Comparison of ENCODE assay signal across 11 cellular contexts in genomic region chr4:24988776-24989175, GRCh38. TPM values are rescaled to one million over a fixed set of nuclear protein-coding genes. Genes with fewer than 3 reads are reported as not detected.
DNase-seq lines count a peak whose midpoint lies in the region; ATAC-seq and TF ChIP-seq lines count a peak whose summit lies in the region.
"Had no signal": no experiment of that assay in that cellular context is flagged by ENCODE, and none has a peak within 500 bp of the region (broad histone marks: within the 10 kb centered on the region; RNA-seq: fewer than 3 reads in every experiment).

No MANE protein-coding gene starts in this region.

- no peaks in the 10 kb centered on the region for H3F3A ChIP-seq in PC-9 (ENCODE audit: insufficient read depth, low read depth)
- no peaks in the 10 kb centered on the region for H3F3A ChIP-seq in smooth muscle cell (ENCODE audit: low read depth)

- no peak overlapping the region for H3K4me3 ChIP-seq in PC-9
- H3K4me3 ChIP-seq in smooth muscle cell = no peak overlapping the region
- H3K4me3 ChIP-seq: BLaER1 treated with 17β-estradiol and CSF1 and Interleukin-3, amounts not matched to agents 10 nM and 100 nM had no signal

- H3K79me2 ChIP-seq in PC-9 (ENCODE audit: low read depth) = no peaks in the 10 kb centered on the region
- H3K79me2 ChIP-seq in smooth muscle cell (ENCODE audit: low read depth) = no peaks in the 10 kb centered on the region

- H3K27me3 Mint-ChIP-seq in natural killer cell treated with Interleukin-12 subunit alpha and Interleukin-12 subunit beta and Interleukin-15 and Interleukin-18, amount 100 ng/mL, for 72 hours = peaks cover 0 to 3% of the 10 kb centered on the region in 2 donors

- 47% methylated on average over 1 of the region's 1 CpG for WGBS in smooth muscle cell (ENCODE audit: low lambda C conversion rate)

- H3K9me2 ChIP-seq in PC-9 (ENCODE audit: insufficient read depth) = no peaks in the 10 kb centered on the region

- POLR2A ChIA-PET in PC-9 (lab: Charles Lee; ENCODE audit: unreplicated experiment) = no interaction called here

- no peaks in the 10 kb centered on the region for H3K36me3 ChIP-seq in PC-9 (ENCODE audit: low read depth)
- no peaks in the 10 kb centered on the region for H3K36me3 ChIP-seq in smooth muscle cell (ENCODE audit: low read depth)

- H3K27ac ChIP-seq in PC-9 (no peak overlapping the region), foreskin keratinocyte (no peak overlapping the region), smooth muscle cell (ENCODE audit: low read depth) (no peak overlapping the region)
- H3K27ac ChIP-seq: BLaER1 treated with 17β-estradiol and CSF1 and Interleukin-3, amounts not matched to agents 10 nM and 100 nM had no signal

- ATAC-seq in foreskin keratinocyte (peak; percentile 62), HG02852 (IDR thresholded peaks at IDR 0.05; ENCODE audit: unreplicated experiment) (no peak), HG03457 (IDR thresholded peaks at IDR 0.05; ENCODE audit: unreplicated experiment) (no peak)
- ATAC-seq in natural killer cell treated with Interleukin-12 subunit alpha and Interleukin-12 subunit beta and Interleukin-15 and Interleukin-18, amount 100 ng/mL, for 72 hours = no peak

- H4K20me1 ChIP-seq in PC-9 (ENCODE audit: insufficient read depth) (no peaks in the 10 kb centered on the region), smooth muscle cell (ENCODE audit: low read depth) (no peaks in the 10 kb centered on the region)
- H4K20me1 ChIP-seq: BLaER1 treated with 17β-estradiol and CSF1 and Interleukin-3, amounts not matched to agents 10 nM and 100 nM had no signal

- H3K27me3 ChIP-seq in PC-9 (ENCODE audit: insufficient read depth, low read depth) = no peaks in the 10 kb centered on the region
- H3K27me3 ChIP-seq in foreskin keratinocyte = no peaks in the 10 kb centered on the region
- no peaks in the 10 kb centered on the region for H3K27me3 ChIP-seq in smooth muscle cell (ENCODE audit: low read depth)
- H3K27me3 ChIP-seq: BLaER1 treated with 17β-estradiol and CSF1 and Interleukin-3, amounts not matched to agents 10 nM and 100 nM had no signal

- no peak overlapping the region for H3K4me2 ChIP-seq in PC-9
- H3K4me2 ChIP-seq in smooth muscle cell = no peak overlapping the region

- CTCF ChIA-PET in PC-9 (lab: Charles Lee) = interaction anchor here (0.6 to 0.7 kb wide), 2 partner anchors 74 to 566 kb away, joined by 3 to 13 read pairs; no protein-coding TSS in a partner anchor

- no peak overlapping the region for H3K4me3 Mint-ChIP-seq in natural killer cell treated with Interleukin-12 subunit alpha and Interleukin-12 subunit beta and Interleukin-15 and Interleukin-18, amount 100 ng/mL, for 72 hours

- intact Hi-C loops in PC-9 (cut with micrococcal nuclease; ENCODE audit: unreplicated experiment) = loop anchor here (5.0 kb wide), 1 partner anchor 501 kb away; no protein-coding TSS in a partner anchor

- H3K4me1 ChIP-seq in PC-9 (replicated peaks; ENCODE audit: insufficient read depth) (no peaks in the 10 kb centered on the region), foreskin keratinocyte (no peaks in the 10 kb centered on the region), smooth muscle cell (ENCODE audit: low read depth) (no peaks in the 10 kb centered on the region)

- DNase-seq in NCI-H2081 (lab: John Stamatoyannopoulos, UW) (peak; percentile 16 to 29), NCI-H2081 treated with DMSO at 0.1 percent for 48 hours (lab: John Stamatoyannopoulos, UW) (no peak), PC-9 (peak in 1 of 2 experiments; percentile 11), foreskin keratinocyte (peak in 1 of 2 donors; percentile 42), smooth muscle cell (lab: John Stamatoyannopoulos, UW; ENCODE audit: unreplicated experiment) (no peak)
- DNase-seq in natural killer cell treated with Interleukin-12 subunit alpha and Interleukin-12 subunit beta and Interleukin-15 and Interleukin-18, amount 100 ng/mL, for 72 hours (ENCODE audit: low spot score) = no peak
- DNase-seq: effector CD8-positive, alpha-beta T cell; NCI-H1694 treated with DMSO at 0.1 percent for 48 hours had no signal

- H3K36me3 Mint-ChIP-seq in natural killer cell treated with Interleukin-12 subunit alpha and Interleukin-12 subunit beta and Interleukin-15 and Interleukin-18, amount 100 ng/mL, for 72 hours = no peaks in the 10 kb centered on the region

- H2AFZ ChIP-seq in PC-9 = no peak overlapping the region
- no peak overlapping the region for H2AFZ ChIP-seq in smooth muscle cell (ENCODE audit: low read depth)

- H3K9ac ChIP-seq in smooth muscle cell (ENCODE audit: low read depth) = no peak overlapping the region
- H3K9ac ChIP-seq: BLaER1 treated with 17β-estradiol and CSF1 and Interleukin-3, amounts not matched to agents 10 nM and 100 nM had no signal

- no peaks in the 10 kb centered on the region for H3K4me1 Mint-ChIP-seq in natural killer cell treated with Interleukin-12 subunit alpha and Interleukin-12 subunit beta and Interleukin-15 and Interleukin-18, amount 100 ng/mL, for 72 hours (ENCODE audit: low read depth in 2 of 2)

- peaks cover 7% of the 10 kb centered on the region for H3K9me3 Mint-ChIP-seq in natural killer cell treated with Interleukin-12 subunit alpha and Interleukin-12 subunit beta and Interleukin-15 and Interleukin-18, amount 100 ng/mL, for 72 hours

- no peak overlapping the region for H3K27ac Mint-ChIP-seq in natural killer cell treated with Interleukin-12 subunit alpha and Interleukin-12 subunit beta and Interleukin-15 and Interleukin-18, amount 100 ng/mL, for 72 hours

- peak; percentile 64 for TF ChIP-seq CTCF in PC-9 (conservative IDR thresholded peaks at IDR 0.05)
- peak; percentile 64 for TF ChIP-seq CTCF in foreskin keratinocyte (conservative IDR thresholded peaks at IDR 0.05)
- TF ChIP-seq CTCF in smooth muscle cell (IDR thresholded peaks at IDR 0.05; ENCODE audit: borderline replicate concordance, insufficient read depth, poor library complexity, severe bottlenecking) = peak; percentile 33

- no TSS peak for BruUV-seq in PC-9 (replicated peaks; lab: Mats Ljungman, UMichigan)

- H3K9me3 ChIP-seq in PC-9 (ENCODE audit: insufficient read depth, low read depth) (no peaks in the 10 kb centered on the region), smooth muscle cell (replicated peaks; ENCODE audit: low read depth) (no peaks in the 10 kb centered on the region)

RNA-seq across cellular contexts. Expression of gene LGI2, which starts 42.0 kb away (rescaled TPM):
- total RNA-seq in PC-9 (2021) (not detected in 2 replicates), foreskin keratinocyte (not detected in 2 replicates), smooth muscle cell (3.1 and 9.1 TPM in 2 replicates)
- polyA plus RNA-seq in foreskin keratinocyte (not detected in 2 replicates), smooth muscle cell (2.1 and 9.3 TPM in 2 replicates)
- not detected for total RNA-seq in natural killer cell treated with Interleukin-12 subunit alpha and Interleukin-12 subunit beta and Interleukin-15 and Interleukin-18, amount 100 ng/mL, for 72 hours

Comparison
In these comparisons a context has a peak if more than half of its experiments do, and no peak if none do; other contexts are left out.
1. DNase-seq: peak in NCI-H2081 (2 of 2); none in NCI-H2081 treated with DMSO at 0.1 percent for 48 hours (single experiment), smooth muscle cell (single experiment) and natural killer cell treated with Interleukin-12 subunit alpha and Interleukin-12 subunit beta and Interleukin-15 and Interleukin-18, amount 100 ng/mL, for 72 hours (single experiment).
2. Peak in every context shown above with its lines, with median percentiles within 50 percentile points of each other: CTCF ChIP-seq.